In genomic region chr17:74199306-74200092, GRCh38 we compare ENCODE assay signal across 8 cellular contexts. TPM values are rescaled to one million over a fixed set of nuclear protein-coding genes. Genes with fewer than 3 reads are reported as not detected.
DNase-seq lines count a peak whose midpoint lies in the region; ATAC-seq, FAIRE-seq and TF ChIP-seq lines count a peak whose summit lies in the region.

No MANE protein-coding gene starts in this region.

- H3K36me3 ChIP-seq in brain microvascular endothelial cell (replicated peaks), result peaks cover 8% of the 10 kb centered on the region

- DNase-seq in GM12891 (ENCODE audit: insufficient read length, low spot score) (peak; percentile 75), MV-4-11 (lab: John Stamatoyannopoulos, UW) (peak; percentile 32), brain microvascular endothelial cell (peak; percentile 51), inferior parietal cortex (ENCODE audit: extremely low spot score) (peak; percentile 68)
- peak; percentile 65 for DNase-seq in stimulated activated CD4-positive, alpha-beta T cell treated with anti-CD3 and anti-CD28 coated beads, Interleukin-1b, Interleukin-23, amount 100 ng/mL, for 48 hours

- TF ChIP-seq CTCF in VCaP (conservative IDR thresholded peaks at IDR 0.05) (peak; percentile 98), brain microvascular endothelial cell (IDR thresholded peaks at IDR 0.05; ENCODE audit: low read depth, low read length, missing control alignments) (peak; percentile 98)

- H3K27ac ChIP-seq in VCaP, result peak overlapping the region; percentile 14; the same call in 1 of the 2 replicates
- H3K27ac ChIP-seq in brain microvascular endothelial cell, result no peak overlapping the region

- no peak for TF ChIP-seq POLR2A in GM12891 (IDR thresholded peaks at IDR 0.05; ENCODE audit: low read depth, low read length)

- no peak overlapping the region for H3K4me3 ChIP-seq in brain microvascular endothelial cell (ENCODE audit: low read depth, low read length)

- peak; percentile 85 for FAIRE-seq in GM12891 (lab: Jason Lieb, UNC)

- H3K27me3 ChIP-seq in brain microvascular endothelial cell (replicated peaks), result peaks cover 40% of the 10 kb centered on the region

- no peak for ATAC-seq in GM21360 (IDR thresholded peaks at IDR 0.05; ENCODE audit: unreplicated experiment)
- no peak for ATAC-seq in GM18511 (IDR thresholded peaks at IDR 0.05; ENCODE audit: unreplicated experiment)

- in situ Hi-C loops in brain microvascular endothelial cell (cut with HindIII; ENCODE audit: low pct_ligation_motif_present, low sequenced_read_pairs), result no loop called here

TF ChIP-seq in GM12891, 5 proteins besides CTCF, POLR2A, EP300 and RAD21:
- TF ChIP-seq TAF1 (IDR thresholded peaks at IDR 0.05; ENCODE audit: low read depth, low read length), result no peak
- TF ChIP-seq SPI1 (IDR thresholded peaks at IDR 0.05; ENCODE audit: low read depth, low read length), result no peak
- no peak for TF ChIP-seq PAX5 (IDR thresholded peaks at IDR 0.05; ENCODE audit: insufficient read depth, low read length, severe bottlenecking)
- no peak for TF ChIP-seq POU2F2 (IDR thresholded peaks at IDR 0.05; ENCODE audit: low read depth, low read length)
- TF ChIP-seq POLR2AphosphoS5 (IDR thresholded peaks at IDR 0.05; ENCODE audit: low read depth, low read length), result no peak

RNA-seq across cellular contexts. Expression of gene RPL38, which starts 4.0 kb away (rescaled TPM):
- polyA plus RNA-seq in GM12891 (2012; ENCODE audit: low read depth, missing spikeins), result 5,694 TPM

RNA-seq across cellular contexts. Expression of gene TTYH2, which starts 13.9 kb away (rescaled TPM):
- polyA plus RNA-seq in GM12891 (2012; ENCODE audit: low read depth, missing spikeins), result 2.6 TPM
